8 cellular contexts compared by ENCODE assay signal in genomic region chr19:12666305-12667048, GRCh38. TPM values are rescaled to one million over a fixed set of nuclear protein-coding genes. Genes with fewer than 3 reads are reported as not detected.
DNase-seq lines count a peak whose midpoint lies in the region; ATAC-seq and TF ChIP-seq lines count a peak whose summit lies in the region.

Gene MAN2B1 (minus strand): TSS chr19:12666742. CDS start chr19:12666701, 41 bp downstream.
Gene WDR83 (plus strand): TSS chr19:12666807. CDS start chr19:12669791, 2,984 bp downstream.

- peaks cover 8% of the 10 kb centered on the region for H3K36me3 ChIP-seq in ectodermal cell (ENCODE audit: control insufficient read depth, insufficient read depth, low read length)
- peaks cover 0 to 16% of the 10 kb centered on the region in 2 donors for H3K36me3 ChIP-seq in lung (ENCODE audit: control insufficient read depth in 2 of 2, insufficient read depth in 2 of 2, low read length in 2 of 2)

- ATAC-seq in HG03354 (IDR thresholded peaks at IDR 0.05; ENCODE audit: poor library complexity, severe bottlenecking, unreplicated experiment) (peak; percentile 40), lung (ENCODE audit: insufficient read depth, low FRiP score) (peak; percentile 81)
- ATAC-seq in activated CD8-positive, alpha-beta T cell treated with anti-CD3 and anti-CD28 coated beads for 36 hours: peak; percentile 74

- intact Hi-C loops in activated CD8-positive, alpha-beta T cell treated with anti-CD3 and anti-CD28 coated beads for 36 hours (cut with micrococcal nuclease): loop anchor here (5.0 to 10.0 kb wide), 2 partner anchors 52 to 104 kb away; partner anchors contain the start of genes ZNF490 and ZNF791

- no peak for TF ChIP-seq CTCF in activated CD8-positive, alpha-beta T cell treated with anti-CD3 and anti-CD28 coated beads for 36 hours (IDR thresholded peaks at IDR 0.05)
- TF ChIP-seq CTCF in lung (IDR thresholded peaks at IDR 0.05; ENCODE audit: control extremely low read depth, extremely low read depth): no peak

- H3K27ac ChIP-seq in ectodermal cell (ENCODE audit: insufficient read depth, low read depth, low read length, poor library complexity, severe bottlenecking) (no peak within 1 kb of the TSS), lung (ENCODE audit: low read depth in 1 of 2, low read length in 1 of 2) (peak within 1 kb of the TSS; percentile 80 to 83)

- peak within 1 kb of the TSS; percentile 95 for H3K27ac Mint-ChIP-seq in activated CD8-positive, alpha-beta T cell treated with anti-CD3 and anti-CD28 coated beads for 36 hours

- H3K4me3 Mint-ChIP-seq in activated CD8-positive, alpha-beta T cell treated with anti-CD3 and anti-CD28 coated beads for 36 hours: peak within 1 kb of the TSS; percentile 99

- H3K4me1 Mint-ChIP-seq in activated CD8-positive, alpha-beta T cell treated with anti-CD3 and anti-CD28 coated beads for 36 hours (ENCODE audit: low read depth): peaks cover 37% of the 10 kb centered on the region

- peak within 1 kb of the TSS; percentile 68 for H3K4me3 ChIP-seq in ectodermal cell (ENCODE audit: insufficient read depth, low read depth, low read length)
- peak within 1 kb of the TSS; percentile 75 for H3K4me3 ChIP-seq in lung

- H3K27me3 Mint-ChIP-seq in activated CD8-positive, alpha-beta T cell treated with anti-CD3 and anti-CD28 coated beads for 36 hours: no peaks in the 10 kb centered on the region

- H3K27me3 ChIP-seq in ectodermal cell (ENCODE audit: control insufficient read depth, insufficient read depth, low read length, poor library complexity, severe bottlenecking) (no peaks in the 10 kb centered on the region), lung (ENCODE audit: control insufficient read depth, insufficient read depth) (no peaks in the 10 kb centered on the region)

- H3K4me1 ChIP-seq in ectodermal cell (ENCODE audit: control insufficient read depth, insufficient read depth, low read length): peaks cover 19% of the 10 kb centered on the region
- H3K4me1 ChIP-seq in lung (ENCODE audit: control insufficient read depth in 2 of 2, insufficient read depth in 2 of 2, low read length in 2 of 2): peaks cover 0 to 22% of the 10 kb centered on the region in 2 donors

- H3K9me3 ChIP-seq in ectodermal cell (ENCODE audit: control insufficient read depth, low read length): no peaks in the 10 kb centered on the region
- no peaks in the 10 kb centered on the region for H3K9me3 ChIP-seq in lung (ENCODE audit: control insufficient read depth in 2 of 2, insufficient read depth in 1 of 2, low read length in 1 of 2)

- 4 to 5% methylated on average over 46 of the region's 46 CpGs for WGBS in ectodermal cell, 2 experiments
- WGBS in lung, 2 donors: 2% methylated on average over 46 of the region's 46 CpGs

- H3K9me3 Mint-ChIP-seq in activated CD8-positive, alpha-beta T cell treated with anti-CD3 and anti-CD28 coated beads for 36 hours: no peaks in the 10 kb centered on the region

- DNase-seq in DMS 273 (lab: John Stamatoyannopoulos, UW; ENCODE audit: unreplicated experiment) (peak; percentile 89), DMS 273 treated with DMSO at 0.1 percent for 48 hours (lab: John Stamatoyannopoulos, UW) (no peak), NCI-H82 treated with DMSO at 0.1 percent for 48 hours (lab: John Stamatoyannopoulos, UW; ENCODE audit: unreplicated experiment) (peak; percentile 71), lung (ENCODE audit: low spot score) (peak; percentile 71)
- DNase-seq in activated CD8-positive, alpha-beta T cell treated with anti-CD3 and anti-CD28 coated beads for 36 hours: peak; percentile 88
- DNase-seq in stimulated activated CD4-positive, alpha-beta T cell treated with anti-CD3 and anti-CD28 coated beads, TNF-alpha, amount 100 ng/mL, for 4 hours (ENCODE audit: low read depth in 3 of 3): peak; percentile 62 to 66 (median 64)

- CTCF ChIA-PET in activated CD8-positive, alpha-beta T cell treated with anti-CD3 and anti-CD28 coated beads for 36 hours (lab: Charles Lee): interaction anchor here (0.8 to 3.4 kb wide), 5 partner anchors 10 to 181 kb away, joined by 3 to 12 read pairs (median 7); no protein-coding TSS in a partner anchor

- peaks cover 51% of the 10 kb centered on the region for H3K36me3 Mint-ChIP-seq in activated CD8-positive, alpha-beta T cell treated with anti-CD3 and anti-CD28 coated beads for 36 hours (ENCODE audit: low read depth)

- POLR2A ChIA-PET in activated CD8-positive, alpha-beta T cell treated with anti-CD3 and anti-CD28 coated beads for 36 hours (lab: Charles Lee): interaction anchor here (0.7 to 1.9 kb wide), 9 partner anchors 9 to 94 kb away, joined by 3 to 6 read pairs (median 4); partner anchors contain the start of genes FBXW9, ZNF490 and ZNF791

RNA-seq across cellular contexts. Expression of gene MAN2B1, which starts in this region (rescaled TPM):
- total RNA-seq in activated CD8-positive, alpha-beta T cell treated with anti-CD3 and anti-CD28 coated beads for 36 hours: 100 to 1,000 TPM; 127 to 135 TPM
- 50.1 TPM for polyA plus RNA-seq in ectodermal cell (2013, experiment 1 of 4)
- polyA plus RNA-seq in ectodermal cell (2013, experiment 2 of 4): 48.5 TPM
- 63.1 TPM for polyA plus RNA-seq in ectodermal cell (2013, experiment 3 of 4)
- polyA plus RNA-seq in ectodermal cell (2013, experiment 4 of 4): 75.0 TPM
- 100 to 1,000 TPM in 1 of 2 donors, 10 to 100 TPM in 1; 38.7 to 160 TPM for total RNA-seq in lung
- 100 to 1,000 TPM in 1 of 2 donors, 10 to 100 TPM in 1; 93.2 to 118 TPM for polyA plus RNA-seq in lung

RNA-seq across cellular contexts. Expression of gene WDR83, which starts in this region (rescaled TPM):
- total RNA-seq in activated CD8-positive, alpha-beta T cell treated with anti-CD3 and anti-CD28 coated beads for 36 hours: 10 to 100 TPM; 17.5 to 23.2 TPM
- polyA plus RNA-seq in ectodermal cell (2013, experiment 1 of 4): 17.9 TPM
- polyA plus RNA-seq in ectodermal cell (2013, experiment 2 of 4): 18.7 TPM
- polyA plus RNA-seq in ectodermal cell (2013, experiment 3 of 4): 15.4 TPM
- polyA plus RNA-seq in ectodermal cell (2013, experiment 4 of 4): 14.7 TPM
- 10 to 100 TPM in 1 of 2 donors, 1 to 10 TPM in 1; 7.9 to 11.9 TPM for total RNA-seq in lung
- 10 to 100 TPM; 11.8 to 15.8 TPM for polyA plus RNA-seq in lung
